In the genomic region with DNA sequence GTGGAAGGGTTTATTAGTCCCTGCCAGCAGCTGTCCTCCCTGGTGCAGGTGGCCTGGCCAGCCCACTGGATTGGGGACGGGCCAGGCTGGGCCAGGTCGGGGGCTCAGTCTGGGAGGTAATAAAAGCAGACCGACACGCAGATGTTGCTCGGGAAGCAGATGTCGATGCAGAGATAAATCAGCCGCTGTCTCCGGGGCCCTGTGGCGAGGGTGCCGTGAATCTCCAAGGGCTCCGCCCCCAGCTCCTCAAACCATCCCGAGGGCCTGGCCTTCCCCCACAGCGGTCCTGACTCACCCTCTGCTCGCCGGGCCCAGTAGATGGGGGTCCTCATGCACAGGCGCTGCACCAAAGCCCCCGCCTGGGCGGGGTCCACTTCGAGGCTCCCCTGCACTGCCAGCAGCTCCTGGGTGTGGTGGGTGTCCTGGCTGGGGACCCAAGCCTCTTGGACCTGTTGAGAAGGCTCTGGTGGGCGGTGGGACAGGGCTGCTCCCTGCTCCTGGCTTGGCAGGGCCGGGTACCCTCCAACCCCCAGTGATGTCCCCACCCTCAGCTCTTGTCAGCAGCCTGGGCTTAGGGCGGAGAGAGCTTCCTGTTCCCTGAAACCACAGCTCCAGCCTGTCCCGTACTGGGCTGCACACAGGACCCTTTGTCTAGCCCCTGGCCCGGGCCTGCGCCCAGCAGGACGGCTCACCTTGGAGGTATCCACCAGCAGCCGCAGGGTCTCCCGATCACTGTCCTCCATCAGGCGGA, we compare ENCODE assay signal across 19 cellular contexts.
"Had no signal": no experiment of that assay in that cellular context is flagged by ENCODE, and none has a peak within 500 bp of the region (broad histone marks: within the 10 kb centered on the region; RNA-seq: fewer than 3 reads in every experiment).

No MANE protein-coding gene starts in this region.

- H3K4me3 ChIP-seq: coronary artery, esophagus squamous epithelium, gastrocnemius medialis, sigmoid colon, smooth muscle cell, stomach, suprapubic skin, tibial nerve had no signal

- H3K27me3 ChIP-seq: esophagus squamous epithelium, gastrocnemius medialis, sigmoid colon, stomach, suprapubic skin, tibial nerve had no signal

- DNase-seq: activated CD4-positive, alpha-beta T cell treated with anti-CD3 and anti-CD28 coated beads, Interleukin-2, amount 50 U/mL, for 48 hours; activated effector memory CD4-positive, alpha-beta T cell treated with Interleukin-2 at 50 U/mL for 16 hours; activated naive CD4-positive, alpha-beta T cell treated with anti-CD3 and anti-CD28 coated beads for 36 hours; activated T-cell treated with anti-CD3 and anti-CD28 coated beads, Interleukin-2, amount 50 U/mL, for 72 hours; amygdala; cerebellar nuclear complex; endodermal cell; esophagus squamous epithelium; gastrocnemius medialis; hippocampal formation; left ventricle myocardium superior; sigmoid colon; stimulated activated CD4-positive, alpha-beta T cell treated with anti-CD3 and anti-CD28 coated beads, Interleukin-15, amount 100 ng/mL, for 24 hours; stomach had no signal

- ATAC-seq: activated T-cell treated with anti-CD3 and anti-CD28 coated beads, Interleukin-2, amount 50 U/mL, for 72 hours; gastrocnemius medialis; left ventricle myocardium superior; stimulated activated memory B cell treated with anti-CD40 and anti-IgM and Interleukin-4, amounts not matched to agents 10 μg/mL and 1 μg/mL and 100 μg/mL, for 72 hours had no signal

- H3K27ac ChIP-seq: coronary artery, esophagus squamous epithelium, sigmoid colon, stomach, suprapubic skin had no signal

- H3K9me3 ChIP-seq: esophagus squamous epithelium, gastrocnemius medialis, sigmoid colon, stomach, suprapubic skin, tibial nerve had no signal
